1 cellular context compared by ENCODE assay signal in the genomic region with DNA sequence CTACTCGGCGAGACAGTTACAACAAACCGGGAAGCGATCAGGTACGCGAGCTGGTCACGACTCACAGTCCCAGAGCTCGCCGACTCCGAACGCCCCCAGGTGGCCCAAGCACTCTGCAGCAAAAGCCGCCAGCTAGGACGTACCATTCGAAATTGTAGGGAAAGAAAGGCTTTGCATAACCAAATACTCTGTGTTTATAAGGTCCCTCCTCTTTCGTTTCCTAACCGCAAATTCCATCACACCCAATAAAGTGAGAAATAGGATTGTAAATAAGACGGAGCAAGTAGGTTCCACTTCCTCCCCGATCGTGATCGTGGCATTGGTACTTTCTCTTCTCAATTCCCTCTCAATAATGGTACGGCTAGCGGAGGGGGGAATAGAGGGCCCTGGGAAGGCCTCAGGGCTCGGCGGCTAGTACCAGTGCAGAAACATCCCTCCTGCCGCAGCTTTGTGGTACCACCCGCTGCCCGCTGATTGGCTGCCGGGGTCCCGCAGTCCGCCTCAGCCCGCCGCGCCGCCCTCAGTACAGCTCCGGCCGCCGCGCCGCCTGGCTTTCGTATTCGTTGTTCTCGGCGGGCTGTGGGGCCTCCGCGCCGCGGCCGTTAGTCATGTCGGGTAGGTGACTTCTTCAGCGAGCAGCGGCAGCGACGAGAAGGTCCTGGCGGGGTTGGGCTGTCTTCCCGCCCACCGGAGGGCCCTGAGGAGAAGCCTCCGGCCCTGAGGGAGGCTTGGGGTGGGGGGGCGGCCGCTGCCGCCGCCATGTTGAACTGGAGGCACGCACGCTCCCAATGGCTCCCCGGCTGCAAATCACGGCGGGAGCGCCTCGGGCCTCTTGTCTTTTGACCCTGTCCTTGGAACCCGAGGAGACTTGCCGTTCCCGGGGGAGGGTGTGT.
TF ChIP-seq lines count a peak whose summit lies in the region.

TAF15 (plus strand) TSS at position 523 of the 893 bp plus-strand sequence; CDS start at position 609, 86 bp downstream.

TF ChIP-seq in HepG2, 621 proteins besides CTCF, POLR2A, EP300 and RAD21 (continued from another document and continues in another):
- peak; percentile 73; the same call in 1 of the 2 replicates for TF ChIP-seq CSRNP1 (CRISPR knock-in tag; IDR thresholded peaks at IDR 0.05)
- TF ChIP-seq, protein P1, sequence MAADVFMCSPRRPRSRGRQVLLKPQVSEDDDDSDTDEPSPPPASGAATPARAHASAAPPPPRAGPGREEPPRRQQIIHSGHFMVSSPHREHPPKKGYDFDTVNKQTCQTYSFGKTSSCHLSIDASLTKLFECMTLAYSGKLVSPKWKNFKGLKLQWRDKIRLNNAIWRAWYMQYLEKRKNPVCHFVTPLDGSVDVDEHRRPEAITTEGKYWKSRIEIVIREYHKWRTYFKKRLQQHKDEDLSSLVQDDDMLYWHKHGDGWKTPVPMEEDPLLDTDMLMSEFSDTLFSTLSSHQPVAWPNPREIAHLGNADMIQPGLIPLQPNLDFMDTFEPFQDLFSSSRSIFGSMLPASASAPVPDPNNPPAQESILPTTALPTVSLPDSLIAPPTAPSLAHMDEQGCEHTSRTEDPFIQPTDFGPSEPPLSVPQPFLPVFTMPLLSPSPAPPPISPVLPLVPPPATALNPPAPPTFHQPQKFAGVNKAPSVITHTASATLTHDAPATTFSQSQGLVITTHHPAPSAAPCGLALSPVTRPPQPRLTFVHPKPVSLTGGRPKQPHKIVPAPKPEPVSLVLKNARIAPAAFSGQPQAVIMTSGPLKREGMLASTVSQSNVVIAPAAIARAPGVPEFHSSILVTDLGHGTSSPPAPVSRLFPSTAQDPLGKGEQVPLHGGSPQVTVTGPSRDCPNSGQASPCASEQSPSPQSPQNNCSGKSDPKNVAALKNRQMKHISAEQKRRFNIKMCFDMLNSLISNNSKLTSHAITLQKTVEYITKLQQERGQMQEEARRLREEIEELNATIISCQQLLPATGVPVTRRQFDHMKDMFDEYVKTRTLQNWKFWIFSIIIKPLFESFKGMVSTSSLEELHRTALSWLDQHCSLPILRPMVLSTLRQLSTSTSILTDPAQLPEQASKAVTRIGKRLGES (CRISPR knock-in tag; IDR thresholded peaks at IDR 0.05; ENCODE audit: borderline replicate concordance), result no peak
- TF ChIP-seq MAZ (IDR thresholded peaks at IDR 0.05; ENCODE audit: borderline replicate concordance, low read depth, low read length), result peak; percentile 43; the same call in 1 of the 2 replicates
- TF ChIP-seq MAZ (CRISPR knock-in tag; IDR thresholded peaks at IDR 0.05; ENCODE audit: low read depth), result peak; percentile 68; the same call in 1 of the 2 replicates
- no peak for TF ChIP-seq AGO1 (IDR thresholded peaks at IDR 0.05; ENCODE audit: low read depth, low read length, poor library complexity, severe bottlenecking)
- TF ChIP-seq GZF1 (CRISPR knock-in tag; IDR thresholded peaks at IDR 0.05), result no peak
- TF ChIP-seq ZNF614 (CRISPR knock-in tag; IDR thresholded peaks at IDR 0.05; ENCODE audit: borderline replicate concordance), result no peak
- TF ChIP-seq ATF7 (IDR thresholded peaks at IDR 0.05), result peak; percentile 83
- no peak for TF ChIP-seq ATF7 (CRISPR knock-in tag; IDR thresholded peaks at IDR 0.05)
- TF ChIP-seq ZNF776 (CRISPR knock-in tag; IDR thresholded peaks at IDR 0.05), result no peak
- TF ChIP-seq ZBTB40 (IDR thresholded peaks at IDR 0.05), result no peak
- no peak; the same call in 1 of the 2 replicates for TF ChIP-seq ZBTB40 (CRISPR knock-in tag; IDR thresholded peaks at IDR 0.05)
- TF ChIP-seq ZFP90 (CRISPR knock-in tag; IDR thresholded peaks at IDR 0.05; ENCODE audit: borderline replicate concordance), result no peak
- TF ChIP-seq, protein P2, sequence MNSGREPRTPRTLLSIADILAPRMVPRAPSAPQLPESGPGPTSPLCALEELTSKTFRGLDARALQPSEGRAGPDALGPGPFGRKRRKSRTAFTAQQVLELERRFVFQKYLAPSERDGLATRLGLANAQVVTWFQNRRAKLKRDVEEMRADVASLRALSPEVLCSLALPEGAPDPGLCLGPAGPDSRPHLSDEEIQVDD (CRISPR knock-in tag; IDR thresholded peaks at IDR 0.05; ENCODE audit: borderline replicate concordance), result no peak; the same call in 1 of the 2 replicates
- TF ChIP-seq ZNF670 (CRISPR knock-in tag; IDR thresholded peaks at IDR 0.05; ENCODE audit: borderline replicate concordance), result no peak; the same call in 1 of the 2 replicates
- TF ChIP-seq ERF (CRISPR knock-in tag; IDR thresholded peaks at IDR 0.05), result peak; percentile 91
- no peak for TF ChIP-seq DNMT3B (CRISPR knock-in tag; conservative IDR thresholded peaks at IDR 0.05)
- no peak for TF ChIP-seq ZSCAN20 (CRISPR knock-in tag; IDR thresholded peaks at IDR 0.05; ENCODE audit: borderline replicate concordance)
- TF ChIP-seq ZBTB21 (CRISPR knock-in tag; IDR thresholded peaks at IDR 0.05), result no peak; the same call in 1 of the 2 replicates
- no peak for TF ChIP-seq ATAD3A (CRISPR knock-in tag; IDR thresholded peaks at IDR 0.05)
- TF ChIP-seq KMT2B (CRISPR knock-in tag; IDR thresholded peaks at IDR 0.05), result peak; percentile 22; the same call in 1 of the 2 replicates
- 0 out of 2 replicates have a peak, but pooled peaks have one; percentile 15 for TF ChIP-seq NR2C2 (CRISPR knock-in tag; IDR thresholded peaks at IDR 0.05; ENCODE audit: borderline replicate concordance)
- TF ChIP-seq ZNF24 (IDR thresholded peaks at IDR 0.05), result 0 out of 2 replicates have a peak, but pooled peaks have one; percentile 19
- TF ChIP-seq BHLHE40 (IDR thresholded peaks at IDR 0.05; ENCODE audit: low read length), result peak; percentile 97
- TF ChIP-seq, protein P3, sequence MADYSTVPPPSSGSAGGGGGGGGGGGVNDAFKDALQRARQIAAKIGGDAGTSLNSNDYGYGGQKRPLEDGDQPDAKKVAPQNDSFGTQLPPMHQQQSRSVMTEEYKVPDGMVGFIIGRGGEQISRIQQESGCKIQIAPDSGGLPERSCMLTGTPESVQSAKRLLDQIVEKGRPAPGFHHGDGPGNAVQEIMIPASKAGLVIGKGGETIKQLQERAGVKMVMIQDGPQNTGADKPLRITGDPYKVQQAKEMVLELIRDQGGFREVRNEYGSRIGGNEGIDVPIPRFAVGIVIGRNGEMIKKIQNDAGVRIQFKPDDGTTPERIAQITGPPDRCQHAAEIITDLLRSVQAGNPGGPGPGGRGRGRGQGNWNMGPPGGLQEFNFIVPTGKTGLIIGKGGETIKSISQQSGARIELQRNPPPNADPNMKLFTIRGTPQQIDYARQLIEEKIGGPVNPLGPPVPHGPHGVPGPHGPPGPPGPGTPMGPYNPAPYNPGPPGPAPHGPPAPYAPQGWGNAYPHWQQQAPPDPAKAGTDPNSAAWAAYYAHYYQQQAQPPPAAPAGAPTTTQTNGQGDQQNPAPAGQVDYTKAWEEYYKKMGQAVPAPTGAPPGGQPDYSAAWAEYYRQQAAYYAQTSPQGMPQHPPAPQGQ (CRISPR knock-in tag; IDR thresholded peaks at IDR 0.05; ENCODE audit: borderline replicate concordance), result 0 out of 2 replicates have a peak, but pooled peaks have one; percentile 61
- peak; percentile 96; the same call in 1 of the 2 replicates for TF ChIP-seq ZNF747 (CRISPR knock-in tag; IDR thresholded peaks at IDR 0.05; ENCODE audit: borderline replicate concordance)
- no peak for TF ChIP-seq ZNF281 (CRISPR knock-in tag; IDR thresholded peaks at IDR 0.05; ENCODE audit: borderline replicate concordance)
- TF ChIP-seq MAFF (IDR thresholded peaks at IDR 0.05; ENCODE audit: low read depth, low read length), result no peak
- TF ChIP-seq YEATS2 (CRISPR knock-in tag; IDR thresholded peaks at IDR 0.05; ENCODE audit: borderline replicate concordance), result peak; percentile 80
- TF ChIP-seq ZNF549 (CRISPR knock-in tag; IDR thresholded peaks at IDR 0.05), result no peak
- TF ChIP-seq CENPBD1 (CRISPR knock-in tag; IDR thresholded peaks at IDR 0.05; ENCODE audit: borderline replicate concordance, low read depth), result peak; percentile 94; the same call in 1 of the 2 replicates
- no peak for TF ChIP-seq KLF15 (CRISPR knock-in tag; IDR thresholded peaks at IDR 0.05; ENCODE audit: borderline replicate concordance)
- peak; percentile 60; the same call in 1 of the 2 replicates for TF ChIP-seq DR1 (CRISPR knock-in tag; IDR thresholded peaks at IDR 0.05)
- no peak for TF ChIP-seq ATM (IDR thresholded peaks at IDR 0.05; ENCODE audit: borderline replicate concordance)
- TF ChIP-seq ZNF761 (CRISPR knock-in tag; conservative IDR thresholded peaks at IDR 0.05), result no peak
- no peak for TF ChIP-seq GABPA (IDR thresholded peaks at IDR 0.05; ENCODE audit: low read depth, low read length)
- TF ChIP-seq GABPA (CRISPR knock-in tag; IDR thresholded peaks at IDR 0.05; ENCODE audit: low read depth), result peak; percentile 22; the same call in 1 of the 2 replicates
